In genomic region chr10:6050801-6051445, GRCh38 we compare ENCODE assay signal across 9 cellular contexts. TPM values are rescaled to one million over a fixed set of nuclear protein-coding genes. Genes with fewer than 3 reads are reported as not detected.
DNase-seq lines count a peak whose midpoint lies in the region; ATAC-seq and TF ChIP-seq lines count a peak whose summit lies in the region.
"Had no signal": no experiment of that assay in that cellular context is flagged by ENCODE, and none has a peak within 500 bp of the region (broad histone marks: within the 10 kb centered on the region; RNA-seq: fewer than 3 reads in every experiment).

No MANE protein-coding gene starts in this region.

- CTCF ChIA-PET in T-cell (lab: Charles Lee), result interaction anchor here (0.7 to 4.0 kb wide), 16 partner anchors 9 to 874 kb away, joined by 3 to 45 read pairs (median 6); no protein-coding TSS in a partner anchor

- no peaks in the 10 kb centered on the region for H3K27me3 Mint-ChIP-seq in T-cell

- H3K27ac Mint-ChIP-seq in T-cell, result peak overlapping the region; percentile 99

- DNase-seq in T-cell, result peak; percentile 66 to 96 (median 90)
- DNase-seq in adrenal gland, result peak; percentile 50 to 81 (median 61)
- peak; percentile 43 for DNase-seq in iris pigment epithelial cell (ENCODE audit: low read depth)
- DNase-seq in stimulated activated CD4-positive, alpha-beta T cell treated with anti-CD3 and anti-CD28 coated beads, Interleukin-4, amount 100 ng/mL, for 4 hours, result peak; percentile 81 to 92
- no peak for DNase-seq in SIG-M5 treated with dmso at 0.1 percent for 504 hours (lab: John Stamatoyannopoulos, UW; ENCODE audit: unreplicated experiment)

- no peaks in the 10 kb centered on the region for H3K36me3 ChIP-seq in adrenal gland (replicated peaks in 1 of 2)

- TF ChIP-seq CTCF in C4-2B (conservative IDR thresholded peaks at IDR 0.05) (peak; percentile 43), adrenal gland (IDR thresholded peaks at IDR 0.05) (peak in 4 of 6 experiments; percentile 14 to 43 (median 26))

- TF ChIP-seq POLR2A in GM19099 (IDR thresholded peaks at IDR 0.05; ENCODE audit: extremely low read depth, insufficient read length, low read depth) (peak; percentile 37), adrenal gland (IDR thresholded peaks at IDR 0.05) (no peak)

- H3K4me3 Mint-ChIP-seq in T-cell, result peak overlapping the region; percentile 86 to 92 (median 90)

- H3K4me1 ChIP-seq in adrenal gland (replicated peaks in 1 of 2), result peaks cover 5 to 12% of the 10 kb centered on the region in 2 donors

- intact Hi-C loops in adrenal gland (cut with DNase I), result no loop called here

- ATAC-seq in HG03196 (IDR thresholded peaks at IDR 0.05; ENCODE audit: unreplicated experiment), result peak; percentile 58
- ATAC-seq in T-cell (replicated peaks in 1 of 4), result peak; percentile 71 to 92 (median 78)

- peak overlapping the region in 2 of 4 donors; percentile 9 to 36 for H3K4me3 ChIP-seq in adrenal gland
- H3K4me3 ChIP-seq: SK-N-MC had no signal

- no peaks in the 10 kb centered on the region for H3K9me3 Mint-ChIP-seq in T-cell

- POLR2A ChIA-PET in T-cell (lab: Charles Lee), result interaction anchor here (0.6 to 1.3 kb wide), 9 partner anchors 12 to 311 kb away, joined by 3 to 13 read pairs (median 4); no protein-coding TSS in a partner anchor

- H3K36me3 Mint-ChIP-seq in T-cell, result no peaks in the 10 kb centered on the region

- H3K9me3 ChIP-seq in adrenal gland (replicated peaks in 1 of 3), result no peaks in the 10 kb centered on the region

- peaks cover 81 to 85% (median 82%) of the 10 kb centered on the region in 3 donors for H3K4me1 Mint-ChIP-seq in T-cell

- H3K27ac ChIP-seq in C4-2B, result no peak overlapping the region
- H3K27ac ChIP-seq in adrenal gland, result peak overlapping the region in 4 of 5 donors; percentile 42 to 71 (median 62)
- H3K27ac ChIP-seq: SK-N-MC had no signal

- WGBS in adrenal gland, 4 donors, result 6 to 19% (median 9%) methylated on average over 18 of the region's 18 CpGs

- no peaks in the 10 kb centered on the region for H3K27me3 ChIP-seq in adrenal gland

RNA-seq across cellular contexts. Expression of gene IL2RA, which starts 11.2 kb away (rescaled TPM):
- 10 to 100 TPM; 19.9 to 40.4 (median 28.1) TPM for total RNA-seq in T-cell
- 10 to 100 TPM in 3 of 8 donors, 1 to 10 TPM in 3, under 1 TPM in 2; 0.14 to 57.9 (median 6.9) TPM for total RNA-seq in adrenal gland
- polyA plus RNA-seq in adrenal gland, result 1 to 10 TPM in 2 of 3 donors, under 1 TPM in 1; 0.24 to 1.7 (median 1.3) TPM

RNA-seq across cellular contexts. Expression of gene RBM17, which starts 37.9 kb away (rescaled TPM):
- total RNA-seq in T-cell (100 to 1,000 TPM; 119 to 148 (median 127) TPM), adrenal gland (10 to 100 TPM; 31.9 to 72.1 (median 60.6) TPM)
- polyA plus RNA-seq in adrenal gland, result 100 to 1,000 TPM in 2 of 3 donors, 10 to 100 TPM in 1; 92.4 to 123 (median 101) TPM
